ENCODE assay signal across 8 cellular contexts in the genomic region with DNA sequence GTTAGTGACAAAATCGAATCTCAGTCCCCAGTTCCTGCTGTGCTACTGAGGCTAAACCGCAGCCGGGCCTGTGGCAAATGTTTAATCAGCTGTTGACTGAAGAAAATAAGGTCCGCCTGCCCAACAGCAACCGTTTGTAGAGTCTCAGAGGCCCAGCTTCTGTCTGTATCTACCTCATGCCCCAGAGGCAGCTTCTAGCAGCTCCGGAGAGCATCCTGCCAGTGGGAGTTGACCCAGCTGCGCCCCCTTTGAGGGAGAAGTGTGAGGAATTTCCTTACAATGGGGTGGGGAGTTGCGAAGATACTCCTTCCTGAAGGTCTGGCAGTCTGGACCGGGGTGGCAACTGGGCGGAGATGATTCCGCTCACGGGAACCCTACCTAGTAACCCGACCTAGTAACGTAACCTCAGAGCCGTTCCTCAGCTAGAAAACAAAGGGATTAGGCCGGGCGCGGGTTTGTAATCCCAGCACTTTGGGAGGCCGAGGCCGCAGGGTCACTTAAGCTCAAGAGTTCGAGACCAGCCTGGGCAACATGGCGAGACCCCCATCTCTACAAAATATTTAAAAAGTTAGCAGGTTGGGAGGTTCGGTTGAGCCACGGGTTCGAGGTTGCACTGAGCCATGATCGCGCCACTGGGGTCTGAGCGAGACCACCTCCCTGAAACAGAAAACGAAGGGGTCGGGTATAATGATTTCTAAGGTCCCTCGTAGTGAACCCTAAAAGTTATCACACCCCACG. TPM values are rescaled to one million over a fixed set of nuclear protein-coding genes. Genes with fewer than 3 reads are reported as not detected.
DNase-seq lines count a peak whose midpoint lies in the region; ATAC-seq and TF ChIP-seq lines count a peak whose summit lies in the region.

No MANE protein-coding gene starts in this region.

- H3K4me3 ChIP-seq in fibroblast of villous mesenchyme (ENCODE audit: low read depth, low read length) = peak overlapping the region; percentile 73

- ATAC-seq in HG03432 (IDR thresholded peaks at IDR 0.05; ENCODE audit: unreplicated experiment) (peak; percentile 10), GM18520 (IDR thresholded peaks at IDR 0.05; ENCODE audit: unreplicated experiment) (no peak), HG03045 (IDR thresholded peaks at IDR 0.05; ENCODE audit: unreplicated experiment) (no peak)
- no peak for ATAC-seq in activated T-cell treated with anti-CD3 and anti-CD28 coated beads, Interleukin-2, amount 50 U/mL, for 72 hours (replicated peaks in 1 of 2)

- H3K36me3 Mint-ChIP-seq in activated T-cell treated with anti-CD3 and anti-CD28 coated beads, Interleukin-2, amount 50 U/mL, for 72 hours (ENCODE audit: insufficient read depth in 2 of 2) = peaks cover 2% of the 10 kb centered on the region in 2 donors
- peaks cover 16% of the 10 kb centered on the region for H3K36me3 Mint-ChIP-seq in nephron progenitor cell (ENCODE audit: low read depth)

- H3K9me3 Mint-ChIP-seq in activated T-cell treated with anti-CD3 and anti-CD28 coated beads, Interleukin-2, amount 50 U/mL, for 72 hours = no peaks in the 10 kb centered on the region
- no peaks in the 10 kb centered on the region for H3K9me3 Mint-ChIP-seq in nephron progenitor cell

- DNase-seq in GF-D8 (lab: John Stamatoyannopoulos, UW) (peak; percentile 92), NCI-H82 treated with DMSO at 0.1 percent for 48 hours (lab: John Stamatoyannopoulos, UW; ENCODE audit: unreplicated experiment) (peak; percentile 79), fibroblast of villous mesenchyme (ENCODE audit: low read depth) (peak; percentile 74), nephron progenitor cell (peak; percentile 62)
- DNase-seq in activated T-cell treated with anti-CD3 and anti-CD28 coated beads, Interleukin-2, amount 50 U/mL, for 72 hours = peak; percentile 33 to 35

- TF ChIP-seq CTCF in fibroblast of villous mesenchyme (IDR thresholded peaks at IDR 0.05; ENCODE audit: insufficient read depth, low read depth, low read length) (peak; percentile 36), nephron progenitor cell (IDR thresholded peaks at IDR 0.05) (no peak)

- H3K4me3 Mint-ChIP-seq in activated T-cell treated with anti-CD3 and anti-CD28 coated beads, Interleukin-2, amount 50 U/mL, for 72 hours = peak overlapping the region; percentile 96 to 99
- peak overlapping the region; percentile 75 for H3K4me3 Mint-ChIP-seq in nephron progenitor cell

- H3K27me3 Mint-ChIP-seq in activated T-cell treated with anti-CD3 and anti-CD28 coated beads, Interleukin-2, amount 50 U/mL, for 72 hours (ENCODE audit: low read depth) = no peaks in the 10 kb centered on the region
- peaks cover 8% of the 10 kb centered on the region for H3K27me3 Mint-ChIP-seq in nephron progenitor cell (ENCODE audit: low read depth, poor library complexity)

- peak overlapping the region; percentile 90 for H3K27ac Mint-ChIP-seq in activated T-cell treated with anti-CD3 and anti-CD28 coated beads, Interleukin-2, amount 50 U/mL, for 72 hours
- peak overlapping the region; percentile 86 for H3K27ac Mint-ChIP-seq in nephron progenitor cell

- peaks cover 60% of the 10 kb centered on the region for H3K4me1 Mint-ChIP-seq in activated T-cell treated with anti-CD3 and anti-CD28 coated beads, Interleukin-2, amount 50 U/mL, for 72 hours (ENCODE audit: low read depth)
- peaks cover 81% of the 10 kb centered on the region for H3K4me1 Mint-ChIP-seq in nephron progenitor cell

RNA-seq across cellular contexts. Expression of gene ZNF775, which starts 0.8 kb away (rescaled TPM):
- 1 to 10 TPM; 6.5 to 8.2 TPM for total RNA-seq in activated T-cell treated with anti-CD3 and anti-CD28 coated beads, Interleukin-2, amount 50 U/mL, for 72 hours
- total RNA-seq in fibroblast of villous mesenchyme = 3.0 and 5.2 TPM in 2 replicates

RNA-seq across cellular contexts. Expression of gene REPIN1, which starts 9.7 kb away (rescaled TPM):
- 10 to 100 TPM; 53.6 to 73.7 TPM for total RNA-seq in activated T-cell treated with anti-CD3 and anti-CD28 coated beads, Interleukin-2, amount 50 U/mL, for 72 hours
- 96.0 and 98.4 TPM in 2 replicates for total RNA-seq in fibroblast of villous mesenchyme

RNA-seq across cellular contexts. Expression of gene RARRES2, which starts 36.9 kb away (rescaled TPM):
- not detected for total RNA-seq in activated T-cell treated with anti-CD3 and anti-CD28 coated beads, Interleukin-2, amount 50 U/mL, for 72 hours
- 139 and 185 TPM in 2 replicates for total RNA-seq in fibroblast of villous mesenchyme

RNA-seq across cellular contexts. Expression of gene ACTR3C, which starts 54.9 kb away (rescaled TPM):
- 10 to 100 TPM in 1 of 2 donors, 1 to 10 TPM in 1; 6.3 to 13.0 TPM for total RNA-seq in activated T-cell treated with anti-CD3 and anti-CD28 coated beads, Interleukin-2, amount 50 U/mL, for 72 hours
- 7.4 and 13.4 TPM in 2 replicates for total RNA-seq in fibroblast of villous mesenchyme

RNA-seq across cellular contexts. Expression of gene LRRC61, which starts 55.1 kb away (rescaled TPM):
- total RNA-seq in activated T-cell treated with anti-CD3 and anti-CD28 coated beads, Interleukin-2, amount 50 U/mL, for 72 hours = 10 to 100 TPM; 37.1 to 37.3 TPM
- total RNA-seq in fibroblast of villous mesenchyme = 6.8 and 13.0 TPM in 2 replicates

Comparison
In these comparisons a context has a peak if more than half of its experiments do, and no peak if none do; other contexts are left out.
1. DNase-seq: peak in every context shown above with its lines; median percentile 92 in GF-D8; 79 in NCI-H82 treated with DMSO at 0.1 percent for 48 hours; 74 in fibroblast of villous mesenchyme; 62 in nephron progenitor cell; 34 in activated T-cell treated with anti-CD3 and anti-CD28 coated beads, Interleukin-2, amount 50 U/mL, for 72 hours.
2. RNA of gene RARRES2, which starts 36.9 kb away (total RNA-seq): 139 to 185 TPM in fibroblast of villous mesenchyme; not detected in activated T-cell treated with anti-CD3 and anti-CD28 coated beads, Interleukin-2, amount 50 U/mL, for 72 hours; every median in the first group is over 100 times any median in the second.